Comparison of ENCODE assay signal across 1 cellular context in the genomic region with DNA sequence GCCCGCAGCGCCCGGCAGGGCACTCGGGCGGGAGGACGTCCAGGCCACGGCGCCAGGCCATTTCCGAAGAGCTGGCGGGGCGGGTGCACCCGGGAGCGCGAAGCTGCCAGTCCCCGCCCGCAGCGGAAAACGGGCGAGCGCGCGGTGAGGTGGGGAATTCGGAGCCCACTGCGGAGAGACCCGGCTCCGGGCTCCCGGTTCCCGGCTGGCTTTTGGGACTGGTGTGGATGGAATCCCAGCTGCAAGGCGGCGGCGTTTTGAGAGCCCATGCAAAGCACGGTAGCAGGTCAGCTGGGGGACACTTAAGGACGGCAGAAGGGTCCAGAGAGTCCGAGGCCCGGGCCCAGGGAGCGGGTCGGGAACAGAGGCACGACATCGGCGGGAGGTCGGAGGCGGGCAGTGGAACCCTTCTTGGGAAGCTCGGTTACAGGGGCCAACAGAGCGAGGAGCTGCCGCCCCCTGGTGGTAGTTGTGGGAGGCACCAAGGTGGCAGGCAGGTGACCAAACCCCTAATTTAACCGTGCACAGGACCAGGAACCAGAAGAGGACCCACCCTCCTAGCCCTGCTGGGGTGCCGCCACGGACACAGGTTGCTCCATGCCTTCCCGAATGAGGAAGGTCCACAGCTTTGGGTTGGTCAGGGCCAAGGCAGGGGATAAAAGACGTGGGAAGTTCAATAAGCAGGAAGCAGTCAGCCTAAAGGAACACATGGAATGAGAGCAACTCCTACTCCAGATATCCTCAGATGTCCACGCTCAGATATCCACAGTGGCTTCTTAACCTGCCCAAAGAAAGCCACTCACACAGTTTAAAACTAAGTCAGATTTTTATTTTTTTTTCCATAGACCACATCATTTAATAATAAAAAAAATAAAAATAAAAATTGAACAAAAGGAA.
TF ChIP-seq lines count a peak whose summit lies in the region.

No MANE protein-coding gene starts in this region.

TF ChIP-seq in GM12878, 131 proteins besides CTCF, POLR2A, EP300 and RAD21 (continued from another document and continues in another):
- TF ChIP-seq, protein P1, sequence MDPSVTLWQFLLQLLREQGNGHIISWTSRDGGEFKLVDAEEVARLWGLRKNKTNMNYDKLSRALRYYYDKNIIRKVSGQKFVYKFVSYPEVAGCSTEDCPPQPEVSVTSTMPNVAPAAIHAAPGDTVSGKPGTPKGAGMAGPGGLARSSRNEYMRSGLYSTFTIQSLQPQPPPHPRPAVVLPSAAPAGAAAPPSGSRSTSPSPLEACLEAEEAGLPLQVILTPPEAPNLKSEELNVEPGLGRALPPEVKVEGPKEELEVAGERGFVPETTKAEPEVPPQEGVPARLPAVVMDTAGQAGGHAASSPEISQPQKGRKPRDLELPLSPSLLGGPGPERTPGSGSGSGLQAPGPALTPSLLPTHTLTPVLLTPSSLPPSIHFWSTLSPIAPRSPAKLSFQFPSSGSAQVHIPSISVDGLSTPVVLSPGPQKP (IDR thresholded peaks at IDR 0.05; ENCODE audit: low read depth, low read length), result no peak
- TF ChIP-seq, protein P2, sequence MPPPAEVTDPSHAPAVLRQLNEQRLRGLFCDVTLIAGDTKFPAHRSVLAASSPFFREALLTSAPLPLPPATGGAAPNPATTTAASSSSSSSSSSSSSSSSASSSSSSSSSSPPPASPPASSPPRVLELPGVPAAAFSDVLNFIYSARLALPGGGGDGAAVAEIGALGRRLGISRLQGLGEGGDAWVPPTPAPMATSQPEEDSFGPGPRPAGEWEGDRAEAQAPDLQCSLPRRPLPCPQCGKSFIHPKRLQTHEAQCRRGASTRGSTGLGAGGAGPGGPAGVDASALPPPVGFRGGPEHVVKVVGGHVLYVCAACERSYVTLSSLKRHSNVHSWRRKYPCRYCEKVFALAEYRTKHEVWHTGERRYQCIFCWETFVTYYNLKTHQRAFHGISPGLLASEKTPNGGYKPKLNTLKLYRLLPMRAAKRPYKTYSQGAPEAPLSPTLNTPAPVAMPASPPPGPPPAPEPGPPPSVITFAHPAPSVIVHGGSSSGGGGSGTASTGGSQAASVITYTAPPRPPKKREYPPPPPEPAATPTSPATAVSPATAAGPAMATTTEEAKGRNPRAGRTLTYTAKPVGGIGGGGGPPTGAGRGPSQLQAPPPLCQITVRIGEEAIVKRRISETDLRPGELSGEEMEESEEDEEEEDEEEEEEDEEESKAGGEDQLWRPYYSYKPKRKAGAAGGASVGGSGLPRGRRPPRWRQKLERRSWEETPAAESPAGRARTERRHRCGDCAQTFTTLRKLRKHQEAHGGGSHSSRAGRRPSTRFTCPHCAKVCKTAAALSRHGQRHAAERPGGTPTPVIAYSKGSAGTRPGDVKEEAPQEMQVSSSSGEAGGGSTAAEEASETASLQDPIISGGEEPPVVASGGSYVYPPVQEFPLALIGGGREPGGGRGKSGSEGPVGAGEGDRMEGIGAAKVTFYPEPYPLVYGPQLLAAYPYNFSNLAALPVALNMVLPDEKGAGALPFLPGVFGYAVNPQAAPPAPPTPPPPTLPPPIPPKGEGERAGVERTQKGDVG (CRISPR knock-in tag; IDR thresholded peaks at IDR 0.05), result no peak
- TF ChIP-seq LARP7 (IDR thresholded peaks at IDR 0.05) (peak; percentile 15; the same call in 1 of the 2 replicates), POU2F2 (IDR thresholded peaks at IDR 0.05; ENCODE audit: borderline replicate concordance, low read depth, low read length) (peak; percentile 16; the same call in 1 of the 3 replicates), BCL11A (IDR thresholded peaks at IDR 0.05; ENCODE audit: low read depth, low read length) (0 out of 2 replicates have a peak, but pooled peaks have one; percentile 4), HDAC2 (IDR thresholded peaks at IDR 0.05) (no peak), GATAD2B (conservative IDR thresholded peaks at IDR 0.05; ENCODE audit: low read depth) (peak; percentile 37), PAX5 (IDR thresholded peaks at IDR 0.05; ENCODE audit: borderline replicate concordance, low read depth, low read length) (peak; percentile 65; the same call in 1 of the 2 replicates), NBN (IDR thresholded peaks at IDR 0.05) (peak; percentile 60; the same call in 1 of the 2 replicates), FOXM1 (IDR thresholded peaks at IDR 0.05; ENCODE audit: low read depth, low read length) (peak; percentile 32; the same call in 1 of the 2 replicates), TAF1 (IDR thresholded peaks at IDR 0.05; ENCODE audit: borderline replicate concordance, low read depth, low read length) (no peak), MXI1 (IDR thresholded peaks at IDR 0.05; ENCODE audit: low read depth, low read length) (no peak), TCF7 (IDR thresholded peaks at IDR 0.05; ENCODE audit: borderline replicate concordance) (no peak), IRF4 (IDR thresholded peaks at IDR 0.05; ENCODE audit: low read depth, low read length) (no peak), YY1 (IDR thresholded peaks at IDR 0.05; ENCODE audit: low read depth, low read length) (peak; percentile 68; the same call in 1 of the 2 replicates), SRF (IDR thresholded peaks at IDR 0.05; ENCODE audit: low read depth in 2 of 2, low read length in 2 of 2) (0 out of 4 replicates have a peak, but pooled peaks of 1 of the 2 experiments have one; percentile 35), HDGF (IDR thresholded peaks at IDR 0.05) (no peak), NR2F1 (conservative IDR thresholded peaks at IDR 0.05) (0 out of 2 replicates have a peak, but pooled peaks have one; percentile 33), RB1 (IDR thresholded peaks at IDR 0.05; ENCODE audit: borderline replicate concordance) (no peak), DPF2 (IDR thresholded peaks at IDR 0.05) (0 out of 2 replicates have a peak, but pooled peaks have one; percentile 50), MTA3 (IDR thresholded peaks at IDR 0.05; ENCODE audit: borderline replicate concordance, low read length) (peak; percentile 64; the same call in 1 of the 2 replicates), STAT1 (conservative IDR thresholded peaks at IDR 0.05) (no peak), TCF12 (IDR thresholded peaks at IDR 0.05; ENCODE audit: low read depth, low read length) (peak; percentile 16; the same call in 1 of the 2 replicates), MEF2B (IDR thresholded peaks at IDR 0.05; ENCODE audit: partially characterized antibody, poor library complexity, severe bottlenecking) (no peak), ZBED1 (IDR thresholded peaks at IDR 0.05; ENCODE audit: borderline replicate concordance) (no peak), IKZF1 (conservative IDR thresholded peaks at IDR 0.05) (peak; percentile 88), YBX1 (IDR thresholded peaks at IDR 0.05) (no peak), SMARCA5 (IDR thresholded peaks at IDR 0.05) (peak; percentile 23; the same call in 1 of the 2 replicates)
- TF ChIP-seq, protein P3, sequence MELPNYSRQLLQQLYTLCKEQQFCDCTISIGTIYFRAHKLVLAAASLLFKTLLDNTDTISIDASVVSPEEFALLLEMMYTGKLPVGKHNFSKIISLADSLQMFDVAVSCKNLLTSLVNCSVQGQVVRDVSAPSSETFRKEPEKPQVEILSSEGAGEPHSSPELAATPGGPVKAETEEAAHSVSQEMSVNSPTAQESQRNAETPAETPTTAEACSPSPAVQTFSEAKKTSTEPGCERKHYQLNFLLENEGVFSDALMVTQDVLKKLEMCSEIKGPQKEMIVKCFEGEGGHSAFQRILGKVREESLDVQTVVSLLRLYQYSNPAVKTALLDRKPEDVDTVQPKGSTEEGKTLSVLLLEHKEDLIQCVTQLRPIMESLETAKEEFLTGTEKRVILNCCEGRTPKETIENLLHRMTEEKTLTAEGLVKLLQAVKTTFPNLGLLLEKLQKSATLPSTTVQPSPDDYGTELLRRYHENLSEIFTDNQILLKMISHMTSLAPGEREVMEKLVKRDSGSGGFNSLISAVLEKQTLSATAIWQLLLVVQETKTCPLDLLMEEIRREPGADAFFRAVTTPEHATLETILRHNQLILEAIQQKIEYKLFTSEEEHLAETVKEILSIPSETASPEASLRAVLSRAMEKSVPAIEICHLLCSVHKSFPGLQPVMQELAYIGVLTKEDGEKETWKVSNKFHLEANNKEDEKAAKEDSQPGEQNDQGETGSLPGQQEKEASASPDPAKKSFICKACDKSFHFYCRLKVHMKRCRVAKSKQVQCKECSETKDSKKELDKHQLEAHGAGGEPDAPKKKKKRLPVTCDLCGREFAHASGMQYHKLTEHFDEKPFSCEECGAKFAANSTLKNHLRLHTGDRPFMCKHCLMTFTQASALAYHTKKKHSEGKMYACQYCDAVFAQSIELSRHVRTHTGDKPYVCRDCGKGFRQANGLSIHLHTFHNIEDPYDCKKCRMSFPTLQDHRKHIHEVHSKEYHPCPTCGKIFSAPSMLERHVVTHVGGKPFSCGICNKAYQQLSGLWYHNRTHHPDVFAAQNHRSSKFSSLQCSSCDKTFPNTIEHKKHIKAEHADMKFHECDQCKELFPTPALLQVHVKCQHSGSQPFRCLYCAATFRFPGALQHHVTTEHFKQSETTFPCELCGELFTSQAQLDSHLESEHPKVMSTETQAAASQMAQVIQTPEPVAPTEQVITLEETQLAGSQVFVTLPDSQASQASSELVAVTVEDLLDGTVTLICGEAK (IDR thresholded peaks at IDR 0.05; ENCODE audit: borderline replicate concordance), result no peak
- TF ChIP-seq, protein P4, sequence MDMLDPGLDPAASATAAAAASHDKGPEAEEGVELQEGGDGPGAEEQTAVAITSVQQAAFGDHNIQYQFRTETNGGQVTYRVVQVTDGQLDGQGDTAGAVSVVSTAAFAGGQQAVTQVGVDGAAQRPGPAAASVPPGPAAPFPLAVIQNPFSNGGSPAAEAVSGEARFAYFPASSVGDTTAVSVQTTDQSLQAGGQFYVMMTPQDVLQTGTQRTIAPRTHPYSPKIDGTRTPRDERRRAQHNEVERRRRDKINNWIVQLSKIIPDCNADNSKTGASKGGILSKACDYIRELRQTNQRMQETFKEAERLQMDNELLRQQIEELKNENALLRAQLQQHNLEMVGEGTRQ (IDR thresholded peaks at IDR 0.05; ENCODE audit: borderline replicate concordance, low read depth, low read length), result no peak; the same call in 1 of the 2 replicates
- TF ChIP-seq, protein P5, sequence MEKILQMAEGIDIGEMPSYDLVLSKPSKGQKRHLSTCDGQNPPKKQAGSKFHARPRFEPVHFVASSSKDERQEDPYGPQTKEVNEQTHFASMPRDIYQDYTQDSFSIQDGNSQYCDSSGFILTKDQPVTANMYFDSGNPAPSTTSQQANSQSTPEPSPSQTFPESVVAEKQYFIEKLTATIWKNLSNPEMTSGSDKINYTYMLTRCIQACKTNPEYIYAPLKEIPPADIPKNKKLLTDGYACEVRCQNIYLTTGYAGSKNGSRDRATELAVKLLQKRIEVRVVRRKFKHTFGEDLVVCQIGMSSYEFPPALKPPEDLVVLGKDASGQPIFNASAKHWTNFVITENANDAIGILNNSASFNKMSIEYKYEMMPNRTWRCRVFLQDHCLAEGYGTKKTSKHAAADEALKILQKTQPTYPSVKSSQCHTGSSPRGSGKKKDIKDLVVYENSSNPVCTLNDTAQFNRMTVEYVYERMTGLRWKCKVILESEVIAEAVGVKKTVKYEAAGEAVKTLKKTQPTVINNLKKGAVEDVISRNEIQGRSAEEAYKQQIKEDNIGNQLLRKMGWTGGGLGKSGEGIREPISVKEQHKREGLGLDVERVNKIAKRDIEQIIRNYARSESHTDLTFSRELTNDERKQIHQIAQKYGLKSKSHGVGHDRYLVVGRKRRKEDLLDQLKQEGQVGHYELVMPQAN (conservative IDR thresholded peaks at IDR 0.05), result peak; percentile 18; the same call in 1 of the 2 replicates
- TF ChIP-seq, protein P6, sequence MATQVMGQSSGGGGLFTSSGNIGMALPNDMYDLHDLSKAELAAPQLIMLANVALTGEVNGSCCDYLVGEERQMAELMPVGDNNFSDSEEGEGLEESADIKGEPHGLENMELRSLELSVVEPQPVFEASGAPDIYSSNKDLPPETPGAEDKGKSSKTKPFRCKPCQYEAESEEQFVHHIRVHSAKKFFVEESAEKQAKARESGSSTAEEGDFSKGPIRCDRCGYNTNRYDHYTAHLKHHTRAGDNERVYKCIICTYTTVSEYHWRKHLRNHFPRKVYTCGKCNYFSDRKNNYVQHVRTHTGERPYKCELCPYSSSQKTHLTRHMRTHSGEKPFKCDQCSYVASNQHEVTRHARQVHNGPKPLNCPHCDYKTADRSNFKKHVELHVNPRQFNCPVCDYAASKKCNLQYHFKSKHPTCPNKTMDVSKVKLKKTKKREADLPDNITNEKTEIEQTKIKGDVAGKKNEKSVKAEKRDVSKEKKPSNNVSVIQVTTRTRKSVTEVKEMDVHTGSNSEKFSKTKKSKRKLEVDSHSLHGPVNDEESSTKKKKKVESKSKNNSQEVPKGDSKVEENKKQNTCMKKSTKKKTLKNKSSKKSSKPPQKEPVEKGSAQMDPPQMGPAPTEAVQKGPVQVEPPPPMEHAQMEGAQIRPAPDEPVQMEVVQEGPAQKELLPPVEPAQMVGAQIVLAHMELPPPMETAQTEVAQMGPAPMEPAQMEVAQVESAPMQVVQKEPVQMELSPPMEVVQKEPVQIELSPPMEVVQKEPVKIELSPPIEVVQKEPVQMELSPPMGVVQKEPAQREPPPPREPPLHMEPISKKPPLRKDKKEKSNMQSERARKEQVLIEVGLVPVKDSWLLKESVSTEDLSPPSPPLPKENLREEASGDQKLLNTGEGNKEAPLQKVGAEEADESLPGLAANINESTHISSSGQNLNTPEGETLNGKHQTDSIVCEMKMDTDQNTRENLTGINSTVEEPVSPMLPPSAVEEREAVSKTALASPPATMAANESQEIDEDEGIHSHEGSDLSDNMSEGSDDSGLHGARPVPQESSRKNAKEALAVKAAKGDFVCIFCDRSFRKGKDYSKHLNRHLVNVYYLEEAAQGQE (IDR thresholded peaks at IDR 0.05; ENCODE audit: low read depth, low read length), result no peak
- TF ChIP-seq, protein P7, sequence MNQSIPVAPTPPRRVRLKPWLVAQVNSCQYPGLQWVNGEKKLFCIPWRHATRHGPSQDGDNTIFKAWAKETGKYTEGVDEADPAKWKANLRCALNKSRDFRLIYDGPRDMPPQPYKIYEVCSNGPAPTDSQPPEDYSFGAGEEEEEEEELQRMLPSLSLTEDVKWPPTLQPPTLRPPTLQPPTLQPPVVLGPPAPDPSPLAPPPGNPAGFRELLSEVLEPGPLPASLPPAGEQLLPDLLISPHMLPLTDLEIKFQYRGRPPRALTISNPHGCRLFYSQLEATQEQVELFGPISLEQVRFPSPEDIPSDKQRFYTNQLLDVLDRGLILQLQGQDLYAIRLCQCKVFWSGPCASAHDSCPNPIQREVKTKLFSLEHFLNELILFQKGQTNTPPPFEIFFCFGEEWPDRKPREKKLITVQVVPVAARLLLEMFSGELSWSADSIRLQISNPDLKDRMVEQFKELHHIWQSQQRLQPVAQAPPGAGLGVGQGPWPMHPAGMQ (IDR thresholded peaks at IDR 0.05; ENCODE audit: borderline replicate concordance), result no peak
- TF ChIP-seq, protein P8, sequence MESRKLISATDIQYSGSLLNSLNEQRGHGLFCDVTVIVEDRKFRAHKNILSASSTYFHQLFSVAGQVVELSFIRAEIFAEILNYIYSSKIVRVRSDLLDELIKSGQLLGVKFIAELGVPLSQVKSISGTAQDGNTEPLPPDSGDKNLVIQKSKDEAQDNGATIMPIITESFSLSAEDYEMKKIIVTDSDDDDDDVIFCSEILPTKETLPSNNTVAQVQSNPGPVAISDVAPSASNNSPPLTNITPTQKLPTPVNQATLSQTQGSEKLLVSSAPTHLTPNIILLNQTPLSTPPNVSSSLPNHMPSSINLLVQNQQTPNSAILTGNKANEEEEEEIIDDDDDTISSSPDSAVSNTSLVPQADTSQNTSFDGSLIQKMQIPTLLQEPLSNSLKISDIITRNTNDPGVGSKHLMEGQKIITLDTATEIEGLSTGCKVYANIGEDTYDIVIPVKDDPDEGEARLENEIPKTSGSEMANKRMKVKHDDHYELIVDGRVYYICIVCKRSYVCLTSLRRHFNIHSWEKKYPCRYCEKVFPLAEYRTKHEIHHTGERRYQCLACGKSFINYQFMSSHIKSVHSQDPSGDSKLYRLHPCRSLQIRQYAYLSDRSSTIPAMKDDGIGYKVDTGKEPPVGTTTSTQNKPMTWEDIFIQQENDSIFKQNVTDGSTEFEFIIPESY (IDR thresholded peaks at IDR 0.05), result no peak
